In the genomic region with DNA sequence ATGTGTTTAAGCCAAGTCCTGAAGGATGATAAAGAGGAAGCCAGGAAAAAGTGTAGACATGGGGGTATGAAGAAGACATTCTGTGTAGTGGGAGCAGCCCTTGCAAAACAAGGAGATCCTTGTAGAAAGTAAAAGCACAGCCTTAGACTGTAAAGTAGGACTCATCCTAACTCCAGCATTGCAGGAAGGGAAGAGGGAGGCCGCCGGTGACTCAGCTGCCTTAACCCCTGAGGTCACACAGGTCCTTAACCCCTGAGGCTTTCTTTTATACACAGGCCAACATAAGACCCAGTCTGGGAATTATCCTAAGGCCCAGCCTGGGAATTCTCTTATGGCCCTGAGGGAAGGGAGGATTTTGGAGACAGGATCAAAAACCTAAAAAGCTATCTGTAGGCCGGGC, we compare ENCODE assay signal across 17 cellular contexts. TPM values are rescaled to one million over a fixed set of nuclear protein-coding genes. Genes with fewer than 3 reads are reported as not detected.
DNase-seq lines count a peak whose midpoint lies in the region; ATAC-seq, FAIRE-seq and TF ChIP-seq lines count a peak whose summit lies in the region.
"Had no signal": no experiment of that assay in that cellular context is flagged by ENCODE, and none has a peak within 500 bp of the region (broad histone marks: within the 10 kb centered on the region; RNA-seq: fewer than 3 reads in every experiment).

No MANE protein-coding gene starts in this region.

- peaks cover 6% of the 10 kb centered on the region; the same call in 1 of the 2 replicates for H4K20me1 ChIP-seq in HepG2 (ENCODE audit: insufficient read depth, low read length)

- TF ChIP-seq CTCF in WTC11 (IDR thresholded peaks at IDR 0.05), result no peak
- no peak for TF ChIP-seq CTCF in HepG2 (CRISPR knock-in tag; IDR thresholded peaks at IDR 0.05)

- TF ChIP-seq EP300 in HepG2 (IDR thresholded peaks at IDR 0.05; ENCODE audit: low read depth in 2 of 2, low read length in 2 of 2) (no peak), HepG2 (CRISPR knock-in tag; IDR thresholded peaks at IDR 0.05; ENCODE audit: borderline replicate concordance) (no peak)

- peaks cover 41% of the 10 kb centered on the region for H3K79me2 ChIP-seq in HepG2 (ENCODE audit: insufficient read depth, low read length)

- H3K27me3 Mint-ChIP-seq in WTC11 (ENCODE audit: low read depth), result no peaks in the 10 kb centered on the region
- H3K27me3 Mint-ChIP-seq: activated naive CD8-positive, alpha-beta T cell treated with anti-CD3 and anti-CD28 coated beads, Interleukin-2, amount 10 ng/mL, durations not matched to agents 7 days and 5 days; effector memory CD8-positive, alpha-beta T cell; IgD-negative memory B cell had no signal

- no peaks in the 10 kb centered on the region for H3K9me3 Mint-ChIP-seq in WTC11
- no peaks in the 10 kb centered on the region for H3K9me3 Mint-ChIP-seq in stimulated activated effector memory CD8-positive, alpha-beta T cell treated with anti-CD3 and anti-CD28 coated beads, Interleukin-12 subunit alpha, Interleukin-12 subunit beta, amount 100 ng/mL, for 72 hours
- H3K9me3 Mint-ChIP-seq: activated naive CD8-positive, alpha-beta T cell treated with anti-CD3 and anti-CD28 coated beads, Interleukin-2, amount 10 ng/mL, durations not matched to agents 7 days and 5 days; effector memory CD8-positive, alpha-beta T cell; HFFc6; IgD-negative memory B cell had no signal

- in situ Hi-C loops in HepG2 (cut with HindIII; ENCODE audit: extremely low pct_ligation_motif_present, low pct_unique_long_range_greater_than_20kb), result loop anchor here (25.0 kb wide), 1 partner anchor 301 kb away; no protein-coding TSS in a partner anchor

- TF ChIP-seq RAD21 in HepG2 (CRISPR knock-in tag; IDR thresholded peaks at IDR 0.05), result no peak

- H3K4me3 ChIP-seq in HepG2 (replicated peaks in 1 of 3; ENCODE audit: insufficient read depth in 1 of 3, low read depth in 2 of 3, low read length in 3 of 3), result no peak overlapping the region

- peak overlapping the region; percentile 20; the same call in 1 of the 2 replicates for H3K27ac Mint-ChIP-seq in WTC11
- H3K27ac Mint-ChIP-seq in stimulated activated effector memory CD8-positive, alpha-beta T cell treated with anti-CD3 and anti-CD28 coated beads, Interleukin-12 subunit alpha, Interleukin-12 subunit beta, amount 100 ng/mL, for 72 hours, result peak overlapping the region; percentile 29
- H3K27ac Mint-ChIP-seq: activated naive CD8-positive, alpha-beta T cell treated with anti-CD3 and anti-CD28 coated beads, Interleukin-2, amount 10 ng/mL, durations not matched to agents 7 days and 5 days; HFFc6; IgD-negative memory B cell had no signal

- BruUV-seq in HepG2 (replicated peaks; lab: Mats Ljungman, UMichigan), result no TSS peak

- intact Hi-C loops in HepG2 (cut with micrococcal nuclease; ENCODE audit: unreplicated experiment), result loop anchor here (10.0 kb wide), 1 partner anchor 64 kb away; no protein-coding TSS in a partner anchor

- no peaks in the 10 kb centered on the region for H3K27me3 ChIP-seq in HepG2 (ENCODE audit: control insufficient read depth in 1 of 2, insufficient read depth in 2 of 2, low read length in 2 of 2)

- no peak overlapping the region for H3K4me3 Mint-ChIP-seq in WTC11
- no peak overlapping the region for H3K4me3 Mint-ChIP-seq in stimulated activated effector memory CD8-positive, alpha-beta T cell treated with anti-CD3 and anti-CD28 coated beads, Interleukin-12 subunit alpha, Interleukin-12 subunit beta, amount 100 ng/mL, for 72 hours
- H3K4me3 Mint-ChIP-seq: activated naive CD8-positive, alpha-beta T cell treated with anti-CD3 and anti-CD28 coated beads, Interleukin-2, amount 10 ng/mL, durations not matched to agents 7 days and 5 days; effector memory CD8-positive, alpha-beta T cell; HFFc6; IgD-negative memory B cell had no signal

- no peak overlapping the region for H2AFZ ChIP-seq in HepG2 (ENCODE audit: low read length)

- CTCF ChIA-PET in WTC11 (lab: Charles Lee), result interaction anchor here (1.2 kb wide), 1 partner anchor 63 kb away, joined by 3 read pairs; no protein-coding TSS in a partner anchor
- CTCF ChIA-PET in HepG2 (lab: Yijun Ruan, JAX; ENCODE audit: low intra/inter-chr PET ratio, low total read pairs), result no interaction called here

- H3K4me2 ChIP-seq in HepG2 (ENCODE audit: low read depth, low read length), result no peak overlapping the region

- H3K36me3 ChIP-seq in HepG2 (replicated peaks in 1 of 2; ENCODE audit: control insufficient read depth in 1 of 2, insufficient read depth in 2 of 2, low read length in 2 of 2), result peaks cover 4 to 14% of the 10 kb centered on the region in 2 experiments; a peak in 3 of 5 replicates
- H3K36me3 ChIP-seq: WERI-Rb-1 had no signal

- no peak for TF ChIP-seq POLR2A in HepG2 (IDR thresholded peaks at IDR 0.05; ENCODE audit: insufficient read depth in 1 of 2, low read depth in 2 of 2, low read length in 2 of 2)

- no peaks in the 10 kb centered on the region for H3K9me3 ChIP-seq in HepG2 (ENCODE audit: low read length)

- H3K4me1 ChIP-seq in HepG2 (ENCODE audit: insufficient read depth, low read length), result peaks cover 56% of the 10 kb centered on the region

- ATAC-seq in WTC11, result no peak; the same call in 1 of the 2 replicates
- no peak for ATAC-seq in HepG2
- no peak for ATAC-seq in stimulated activated effector memory CD8-positive, alpha-beta T cell treated with anti-CD3 and anti-CD28 coated beads, Interleukin-12 subunit alpha, Interleukin-12 subunit beta, amount 100 ng/mL, for 72 hours
- ATAC-seq: effector memory CD8-positive, alpha-beta T cell; left lobe of liver had no signal

- POLR2A ChIA-PET in WTC11 (lab: Charles Lee), result no interaction called here
- POLR2A ChIA-PET in HepG2 (lab: Yijun Ruan, JAX), result interaction anchor here (1.4 kb wide), 1 partner anchor 30 kb away, joined by 4 read pairs; no protein-coding TSS in a partner anchor

- H3K27ac ChIP-seq in HepG2 (ENCODE audit: extremely low read length, insufficient read depth, low read length), result no peak overlapping the region
- H3K27ac ChIP-seq: WERI-Rb-1 had no signal

- 86% methylated on average over 3 of the region's 3 CpGs for WGBS in HepG2 (ENCODE audit: low lambda C conversion rate)

- H3K36me3 Mint-ChIP-seq in WTC11, result no peaks in the 10 kb centered on the region
- H3K36me3 Mint-ChIP-seq in stimulated activated effector memory CD8-positive, alpha-beta T cell treated with anti-CD3 and anti-CD28 coated beads, Interleukin-12 subunit alpha, Interleukin-12 subunit beta, amount 100 ng/mL, for 72 hours, result no peaks in the 10 kb centered on the region
- H3K36me3 Mint-ChIP-seq: IgD-negative memory B cell had no signal

- no peak overlapping the region for H3K9ac ChIP-seq in HepG2 (ENCODE audit: insufficient read depth, low read depth, low read length)

- peaks cover 30% of the 10 kb centered on the region for H3K4me1 Mint-ChIP-seq in WTC11
- H3K4me1 Mint-ChIP-seq in stimulated activated effector memory CD8-positive, alpha-beta T cell treated with anti-CD3 and anti-CD28 coated beads, Interleukin-12 subunit alpha, Interleukin-12 subunit beta, amount 100 ng/mL, for 72 hours, result peaks cover 22% of the 10 kb centered on the region

- DNase-seq in HTR-8/SVneo (ENCODE audit: insufficient read length, low spot score) (peak; percentile 21), WTC11 (ENCODE audit: low spot score) (no peak), HepG2 (ENCODE audit: low spot score) (no peak), NCI-H2227 (lab: John Stamatoyannopoulos, UW; ENCODE audit: unreplicated experiment) (no peak), GOT3 (lab: John Stamatoyannopoulos, UW) (no peak), DMS 273 (lab: John Stamatoyannopoulos, UW; ENCODE audit: unreplicated experiment) (no peak)
- no peak for DNase-seq in stimulated activated effector memory CD8-positive, alpha-beta T cell treated with anti-CD3 and anti-CD28 coated beads, Interleukin-12 subunit alpha, Interleukin-12 subunit beta, amount 100 ng/mL, for 72 hours (ENCODE audit: low spot score in 2 of 2)
- DNase-seq: activated naive CD8-positive, alpha-beta T cell treated with anti-CD3 and anti-CD28 coated beads, Interleukin-2, amount 10 ng/mL, durations not matched to agents 7 days and 5 days; caudate nucleus; effector memory CD8-positive, alpha-beta T cell; HFFc6; NCI-H1092; NCI-H2107; NCI-H82; WERI-Rb-1 had no signal

- FAIRE-seq in HTR-8/SVneo (lab: Jason Lieb, UNC) (no peak), HepG2 (lab: Jason Lieb, UNC) (no peak)

TF ChIP-seq in WTC11, 78 proteins besides CTCF, POLR2A, EP300 and RAD21 (continues in another document):
- TF ChIP-seq ZBTB21 (CRISPR knock-in tag; IDR thresholded peaks at IDR 0.05; ENCODE audit: borderline replicate concordance) (no peak), ATF1 (CRISPR knock-in tag; IDR thresholded peaks at IDR 0.05) (no peak)

TF ChIP-seq in HepG2, 621 proteins besides CTCF, POLR2A, EP300 and RAD21:
- no peak for TF ChIP-seq ATAD3A (CRISPR knock-in tag; IDR thresholded peaks at IDR 0.05)
- 0 out of 2 replicates have a peak, but pooled peaks have one; percentile 18 for TF ChIP-seq FOSL2 (CRISPR knock-in tag; IDR thresholded peaks at IDR 0.05)

RNA-seq across cellular contexts. Expression of a gene that starts 18.0 kb away (rescaled TPM):
- 111 to 146 TPM (median 143 TPM) in 3 replicates for total RNA-seq in WTC11 (2021)
- total RNA-seq in HepG2 (2016; rRNA removed; fragmentation: Illumina TruSeq; extraction: Trizol), result 105 and 122 TPM in 2 replicates
- 59.3 and 60.5 TPM in 2 replicates for total RNA-seq in HepG2 (2016; cell fraction: cytosol; rRNA removed; fragmentation: Illumina TruSeq; extraction: Trizol; ENCODE audit: low read depth)
- total RNA-seq in HepG2 (2016; cell fraction: insoluble cytoplasmic fraction; rRNA removed; fragmentation: Illumina TruSeq; extraction: Trizol), result 107 TPM in 2 replicates
- total RNA-seq in HepG2 (2016; cell fraction: membrane; rRNA removed; fragmentation: Illumina TruSeq; extraction: Trizol), result 105 and 112 TPM in 2 replicates
- total RNA-seq in HepG2 (2016; cell fraction: nucleus; rRNA removed; fragmentation: Illumina TruSeq; extraction: Trizol), result 52.5 and 58.8 TPM in 2 replicates
- 49.2 and 51.6 TPM in 2 replicates for polyA plus RNA-seq in HepG2 (2011; rRNA removed)
- polyA plus RNA-seq in HepG2 (2011; cell fraction: cytosol; rRNA removed), result 49.9 and 50.0 TPM in 2 replicates
- 21.6 and 21.7 TPM in 2 replicates for polyA plus RNA-seq in HepG2 (2011; cell fraction: nucleus; rRNA removed)
- polyA plus RNA-seq in HepG2 (2012), result 99.6 and 140 TPM in 2 replicates
- 57.2 and 57.6 TPM in 2 replicates for polyA plus RNA-seq in HepG2 (2016; cell fraction: cytosol; fragmentation: Illumina TruSeq; extraction: Trizol; ENCODE audit: low read depth)
- 89.8 and 107 TPM in 2 replicates for polyA plus RNA-seq in HepG2 (2016; cell fraction: insoluble cytoplasmic fraction; fragmentation: Illumina TruSeq; extraction: Trizol; ENCODE audit: low read depth)
- 68.6 and 74.3 TPM in 2 replicates for polyA plus RNA-seq in HepG2 (2016; cell fraction: membrane; fragmentation: Illumina TruSeq; extraction: Trizol; ENCODE audit: low read depth)
- 44.1 and 47.6 TPM in 2 replicates for polyA plus RNA-seq in HepG2 (2016; cell fraction: nucleus; fragmentation: Illumina TruSeq; extraction: Trizol; ENCODE audit: insufficient read depth, low read depth)
- 39.4 and 62.3 TPM in 2 replicates for polyA minus RNA-seq in HepG2 (2011; rRNA and poly(A)+ RNA removed; ENCODE audit: low replicate concordance)
- 49.2 and 52.4 TPM in 2 replicates for polyA minus RNA-seq in HepG2 (2011; cell fraction: cytosol; rRNA and poly(A)+ RNA removed)
- polyA minus RNA-seq in HepG2 (2011; cell fraction: nucleus; rRNA and poly(A)+ RNA removed), result 48.6 and 52.9 TPM in 2 replicates
